17 cellular contexts compared by ENCODE assay signal in genomic region chr16:57469917-57470470, GRCh38. TPM values are rescaled to one million over a fixed set of nuclear protein-coding genes. Genes with fewer than 3 reads are reported as not detected.
DNase-seq lines count a peak whose midpoint lies in the region; ATAC-seq and TF ChIP-seq lines count a peak whose summit lies in the region.
"Had no signal": no experiment of that assay in that cellular context is flagged by ENCODE, and none has a peak within 500 bp of the region (broad histone marks: within the 10 kb centered on the region; RNA-seq: fewer than 3 reads in every experiment).

No MANE protein-coding gene starts in this region.

- no peak overlapping the region for H3K27ac ChIP-seq in right cardiac atrium (ENCODE audit: low read length)
- H3K27ac ChIP-seq: epithelial cell of prostate, ovary had no signal

- H3K4me3 Mint-ChIP-seq in activated CD8-positive, alpha-beta T cell treated with anti-CD3 and anti-CD28 coated beads for 36 hours = no peak overlapping the region
- no peak overlapping the region for H3K4me3 Mint-ChIP-seq in activated CD8-positive, alpha-beta T cell treated with anti-CD3 and anti-CD28 coated beads, Interleukin-2, amount 10 ng/mL, durations not matched to agents 7 days and 5 days
- no peak overlapping the region for H3K4me3 Mint-ChIP-seq in stimulated activated naive B cell treated with anti-CD40 and anti-IgM and Interleukin-4, amounts not matched to agents 10 μg/mL and 1 μg/mL and 100 μg/mL, for 72 hours
- H3K4me3 Mint-ChIP-seq in naive thymus-derived CD8-positive, alpha-beta T cell = no peak overlapping the region
- H3K4me3 Mint-ChIP-seq: activated CD4-positive, alpha-beta T cell treated with anti-CD3 and anti-CD28 coated beads, Interleukin-2, amount 10 ng/mL, durations not matched to agents 7 days and 5 days had no signal

- POLR2A ChIA-PET in activated CD8-positive, alpha-beta T cell treated with anti-CD3 and anti-CD28 coated beads for 36 hours (lab: Charles Lee) = interaction anchor here (1.5 to 6.9 kb wide), 2 partner anchors 7 to 16 kb away, joined by 4 to 29 read pairs; partner anchors contain the start of genes DOK4 and POLR2C
- POLR2A ChIA-PET in activated CD8-positive, alpha-beta T cell treated with anti-CD3 and anti-CD28 coated beads, Interleukin-2, amount 10 ng/mL, durations not matched to agents 7 days and 5 days (lab: Charles Lee) = no interaction called here
- POLR2A ChIA-PET in naive thymus-derived CD8-positive, alpha-beta T cell (lab: Charles Lee) = no interaction called here

- H3K36me3 Mint-ChIP-seq in activated CD8-positive, alpha-beta T cell treated with anti-CD3 and anti-CD28 coated beads for 36 hours (ENCODE audit: low read depth) = peaks cover 26% of the 10 kb centered on the region
- H3K36me3 Mint-ChIP-seq in activated CD8-positive, alpha-beta T cell treated with anti-CD3 and anti-CD28 coated beads, Interleukin-2, amount 10 ng/mL, durations not matched to agents 7 days and 5 days (ENCODE audit: low read depth) = peaks cover 42% of the 10 kb centered on the region
- H3K36me3 Mint-ChIP-seq in stimulated activated naive B cell treated with anti-CD40 and anti-IgM and Interleukin-4, amounts not matched to agents 10 μg/mL and 1 μg/mL and 100 μg/mL, for 72 hours = peaks cover 38 to 54% of the 10 kb centered on the region in 2 donors
- peaks cover 0 to 68% (median 3%) of the 10 kb centered on the region in 3 donors for H3K36me3 Mint-ChIP-seq in naive thymus-derived CD8-positive, alpha-beta T cell

- ATAC-seq in activated CD8-positive, alpha-beta T cell treated with anti-CD3 and anti-CD28 coated beads for 36 hours = no peak
- no peak for ATAC-seq in activated CD8-positive, alpha-beta T cell treated with anti-CD3 and anti-CD28 coated beads, Interleukin-2, amount 10 ng/mL, durations not matched to agents 7 days and 5 days
- peak; percentile 3 to 18 for ATAC-seq in right cardiac atrium
- no peak for ATAC-seq in stimulated activated naive B cell treated with anti-CD40 and anti-IgM and Interleukin-4, amounts not matched to agents 10 μg/mL and 1 μg/mL and 100 μg/mL, for 72 hours (replicated peaks)
- ATAC-seq in naive thymus-derived CD8-positive, alpha-beta T cell = no peak
- ATAC-seq: PC-3 had no signal

- no peaks in the 10 kb centered on the region for H3K27me3 ChIP-seq in right cardiac atrium (ENCODE audit: control insufficient read depth, insufficient read depth)
- H3K27me3 ChIP-seq: ovary had no signal

- TF ChIP-seq CTCF in activated CD8-positive, alpha-beta T cell treated with anti-CD3 and anti-CD28 coated beads for 36 hours (IDR thresholded peaks at IDR 0.05) = no peak

- H3K4me1 ChIP-seq in right cardiac atrium (ENCODE audit: control insufficient read depth, insufficient read depth, low read length) = peaks cover 9% of the 10 kb centered on the region

- DNase-seq in activated CD8-positive, alpha-beta T cell treated with anti-CD3 and anti-CD28 coated beads for 36 hours = no peak
- no peak for DNase-seq in activated CD8-positive, alpha-beta T cell treated with anti-CD3 and anti-CD28 coated beads, Interleukin-2, amount 10 ng/mL, durations not matched to agents 7 days and 5 days
- DNase-seq in right cardiac atrium = no peak
- no peak for DNase-seq in stimulated activated naive B cell treated with anti-CD40 and anti-IgM and Interleukin-4, amounts not matched to agents 10 μg/mL and 1 μg/mL and 100 μg/mL, for 72 hours
- DNase-seq in DMS114 treated with DMSO at 0.1 percent for 48 hours (lab: John Stamatoyannopoulos, UW; ENCODE audit: unreplicated experiment) = no peak
- DNase-seq in naive thymus-derived CD8-positive, alpha-beta T cell = no peak
- DNase-seq: 8988T; activated CD4-positive, alpha-beta T cell treated with anti-CD3 and anti-CD28 coated beads, Interleukin-2, amount 10 ng/mL, durations not matched to agents 7 days and 5 days; cortex of kidney; glutamatergic neuron; GOT3; NCI-H2029; NCI-H524 treated with DMSO at 0.1 percent for 48 hours; PC-3 had no signal

- H3K9me3 ChIP-seq in right cardiac atrium (ENCODE audit: control insufficient read depth, low read length) = no peaks in the 10 kb centered on the region
- H3K9me3 ChIP-seq: mucosa of descending colon, ovary had no signal

- H3K27ac Mint-ChIP-seq in activated CD8-positive, alpha-beta T cell treated with anti-CD3 and anti-CD28 coated beads for 36 hours = peak overlapping the region; percentile 3
- H3K27ac Mint-ChIP-seq in activated CD8-positive, alpha-beta T cell treated with anti-CD3 and anti-CD28 coated beads, Interleukin-2, amount 10 ng/mL, durations not matched to agents 7 days and 5 days = no peak overlapping the region
- peak overlapping the region; percentile 65 for H3K27ac Mint-ChIP-seq in stimulated activated naive B cell treated with anti-CD40 and anti-IgM and Interleukin-4, amounts not matched to agents 10 μg/mL and 1 μg/mL and 100 μg/mL, for 72 hours
- H3K27ac Mint-ChIP-seq in naive thymus-derived CD8-positive, alpha-beta T cell = peak overlapping the region in 1 of 10 donors; percentile 27
- H3K27ac Mint-ChIP-seq: activated CD4-positive, alpha-beta T cell treated with anti-CD3 and anti-CD28 coated beads, Interleukin-2, amount 10 ng/mL, durations not matched to agents 7 days and 5 days had no signal

- H3K4me1 Mint-ChIP-seq in activated CD8-positive, alpha-beta T cell treated with anti-CD3 and anti-CD28 coated beads for 36 hours (ENCODE audit: low read depth) = peaks cover 5% of the 10 kb centered on the region
- peaks cover 18% of the 10 kb centered on the region for H3K4me1 Mint-ChIP-seq in activated CD8-positive, alpha-beta T cell treated with anti-CD3 and anti-CD28 coated beads, Interleukin-2, amount 10 ng/mL, durations not matched to agents 7 days and 5 days (ENCODE audit: low read depth)
- peaks cover 10 to 16% of the 10 kb centered on the region in 2 donors for H3K4me1 Mint-ChIP-seq in stimulated activated naive B cell treated with anti-CD40 and anti-IgM and Interleukin-4, amounts not matched to agents 10 μg/mL and 1 μg/mL and 100 μg/mL, for 72 hours
- peaks cover 5 to 20% (median 12%) of the 10 kb centered on the region in 4 donors for H3K4me1 Mint-ChIP-seq in naive thymus-derived CD8-positive, alpha-beta T cell

- no peaks in the 10 kb centered on the region for H3K27me3 Mint-ChIP-seq in activated CD8-positive, alpha-beta T cell treated with anti-CD3 and anti-CD28 coated beads for 36 hours
- H3K27me3 Mint-ChIP-seq in activated CD8-positive, alpha-beta T cell treated with anti-CD3 and anti-CD28 coated beads, Interleukin-2, amount 10 ng/mL, durations not matched to agents 7 days and 5 days (ENCODE audit: low read depth) = no peaks in the 10 kb centered on the region
- H3K27me3 Mint-ChIP-seq in stimulated activated naive B cell treated with anti-CD40 and anti-IgM and Interleukin-4, amounts not matched to agents 10 μg/mL and 1 μg/mL and 100 μg/mL, for 72 hours = no peaks in the 10 kb centered on the region
- H3K27me3 Mint-ChIP-seq in naive thymus-derived CD8-positive, alpha-beta T cell = no peaks in the 10 kb centered on the region
- H3K27me3 Mint-ChIP-seq: activated CD4-positive, alpha-beta T cell treated with anti-CD3 and anti-CD28 coated beads, Interleukin-2, amount 10 ng/mL, durations not matched to agents 7 days and 5 days had no signal

- CTCF ChIA-PET in activated CD8-positive, alpha-beta T cell treated with anti-CD3 and anti-CD28 coated beads for 36 hours (lab: Charles Lee) = interaction anchor here (2.2 kb wide), 2 partner anchors 7 to 50 kb away, joined by 5 to 13 read pairs; partner anchors contain the start of gene POLR2C
- CTCF ChIA-PET in activated CD8-positive, alpha-beta T cell treated with anti-CD3 and anti-CD28 coated beads, Interleukin-2, amount 10 ng/mL, durations not matched to agents 7 days and 5 days (lab: Charles Lee) = interaction anchor here (2.0 kb wide), 1 partner anchor 8 kb away, joined by 8 read pairs; the partner anchor contains the start of gene POLR2C

- H3K4me3 ChIP-seq in right cardiac atrium (ENCODE audit: low read length) = no peak overlapping the region
- H3K4me3 ChIP-seq: mucosa of descending colon, ovary had no signal

- no peaks in the 10 kb centered on the region for H3K9me3 Mint-ChIP-seq in activated CD8-positive, alpha-beta T cell treated with anti-CD3 and anti-CD28 coated beads for 36 hours
- H3K9me3 Mint-ChIP-seq in activated CD8-positive, alpha-beta T cell treated with anti-CD3 and anti-CD28 coated beads, Interleukin-2, amount 10 ng/mL, durations not matched to agents 7 days and 5 days (ENCODE audit: insufficient read depth) = no peaks in the 10 kb centered on the region
- no peaks in the 10 kb centered on the region for H3K9me3 Mint-ChIP-seq in stimulated activated naive B cell treated with anti-CD40 and anti-IgM and Interleukin-4, amounts not matched to agents 10 μg/mL and 1 μg/mL and 100 μg/mL, for 72 hours
- no peaks in the 10 kb centered on the region for H3K9me3 Mint-ChIP-seq in naive thymus-derived CD8-positive, alpha-beta T cell
- H3K9me3 Mint-ChIP-seq: activated CD4-positive, alpha-beta T cell treated with anti-CD3 and anti-CD28 coated beads, Interleukin-2, amount 10 ng/mL, durations not matched to agents 7 days and 5 days had no signal

- intact Hi-C loops in activated CD8-positive, alpha-beta T cell treated with anti-CD3 and anti-CD28 coated beads for 36 hours (cut with micrococcal nuclease) = loop anchor here (5.0 kb wide), 1 partner anchor 57 kb away; no protein-coding TSS in a partner anchor
- intact Hi-C loops in right cardiac atrium (cut with DNase I) = loop anchor here in 1 of 4 donors (10.0 kb wide), 1 partner anchor 45 kb away; no protein-coding TSS in a partner anchor

- 73% methylated on average over 9 of the region's 9 CpGs for WGBS in right cardiac atrium

RNA-seq across cellular contexts. Expression of gene POLR2C, which starts 7.5 kb away (rescaled TPM):
- 10 to 100 TPM; 62.4 to 63.0 TPM for total RNA-seq in activated CD8-positive, alpha-beta T cell treated with anti-CD3 and anti-CD28 coated beads for 36 hours
- 10 to 100 TPM; 57.0 to 58.3 TPM for total RNA-seq in activated CD8-positive, alpha-beta T cell treated with anti-CD3 and anti-CD28 coated beads, Interleukin-2, amount 10 ng/mL, durations not matched to agents 7 days and 5 days
- total RNA-seq in right cardiac atrium = 10 to 100 TPM; 36.9 to 47.7 (median 42.0) TPM
- polyA plus RNA-seq in right cardiac atrium = 36.8 TPM
- 100 to 1,000 TPM; 103 to 104 TPM for total RNA-seq in naive thymus-derived CD8-positive, alpha-beta T cell
- polyA plus RNA-seq in naive thymus-derived CD8-positive, alpha-beta T cell = 10 to 100 TPM; 46.7 to 48.6 (median 47.4) TPM

RNA-seq across cellular contexts. Expression of gene DOK4, which starts 16.3 kb away (rescaled TPM):
- 1 to 10 TPM; 4.6 to 5.1 TPM for total RNA-seq in activated CD8-positive, alpha-beta T cell treated with anti-CD3 and anti-CD28 coated beads for 36 hours
- total RNA-seq in activated CD8-positive, alpha-beta T cell treated with anti-CD3 and anti-CD28 coated beads, Interleukin-2, amount 10 ng/mL, durations not matched to agents 7 days and 5 days = 1 to 10 TPM; 4.8 to 6.4 TPM
- total RNA-seq in right cardiac atrium = 10 to 100 TPM; 15.1 to 19.4 (median 16.5) TPM
- polyA plus RNA-seq in right cardiac atrium = 12.2 TPM
- 1 to 10 TPM; 3.9 to 4.8 TPM for total RNA-seq in naive thymus-derived CD8-positive, alpha-beta T cell
- polyA plus RNA-seq in naive thymus-derived CD8-positive, alpha-beta T cell = 1 to 10 TPM; 1.8 to 4.7 (median 3.1) TPM

RNA-seq across cellular contexts. Expression of gene COQ9, which starts 22.7 kb away (rescaled TPM):
- total RNA-seq in activated CD8-positive, alpha-beta T cell treated with anti-CD3 and anti-CD28 coated beads for 36 hours = 10 to 100 TPM; 39.3 to 39.6 TPM
- total RNA-seq in activated CD8-positive, alpha-beta T cell treated with anti-CD3 and anti-CD28 coated beads, Interleukin-2, amount 10 ng/mL, durations not matched to agents 7 days and 5 days = 10 to 100 TPM; 38.2 to 40.4 TPM
- 100 to 1,000 TPM in 3 of 4 donors, 10 to 100 TPM in 1; 91.8 to 142 (median 134) TPM for total RNA-seq in right cardiac atrium
- polyA plus RNA-seq in right cardiac atrium = 206 TPM
- 10 to 100 TPM; 35.8 to 38.3 TPM for total RNA-seq in naive thymus-derived CD8-positive, alpha-beta T cell
- polyA plus RNA-seq in naive thymus-derived CD8-positive, alpha-beta T cell = 10 to 100 TPM; 22.8 to 59.0 (median 29.7) TPM

RNA-seq across cellular contexts. Expression of gene CIAPIN1, which starts 22.8 kb away (rescaled TPM):
- 10 to 100 TPM; 53.3 to 53.4 TPM for total RNA-seq in activated CD8-positive, alpha-beta T cell treated with anti-CD3 and anti-CD28 coated beads for 36 hours
- total RNA-seq in activated CD8-positive, alpha-beta T cell treated with anti-CD3 and anti-CD28 coated beads, Interleukin-2, amount 10 ng/mL, durations not matched to agents 7 days and 5 days = 10 to 100 TPM; 47.8 to 53.8 TPM
- 10 to 100 TPM; 40.2 to 63.2 (median 55.5) TPM for total RNA-seq in right cardiac atrium
- polyA plus RNA-seq in right cardiac atrium = 32.1 TPM
- total RNA-seq in naive thymus-derived CD8-positive, alpha-beta T cell = 10 to 100 TPM; 37.2 to 44.3 TPM
- 100 to 1,000 TPM in 2 of 3 donors, 10 to 100 TPM in 1; 81.1 to 143 (median 108) TPM for polyA plus RNA-seq in naive thymus-derived CD8-positive, alpha-beta T cell

Comparison
In these comparisons a context has a peak if more than half of its experiments do, and no peak if none do; other contexts are left out.
1. ATAC-seq: peak in right cardiac atrium (2 of 2); none in activated CD8-positive, alpha-beta T cell treated with anti-CD3 and anti-CD28 coated beads for 36 hours (single experiment), activated CD8-positive, alpha-beta T cell treated with anti-CD3 and anti-CD28 coated beads, Interleukin-2, amount 10 ng/mL, durations not matched to agents 7 days and 5 days (single experiment), stimulated activated naive B cell treated with anti-CD40 and anti-IgM and Interleukin-4, amounts not matched to agents 10 μg/mL and 1 μg/mL and 100 μg/mL, for 72 hours (0 of 2) and naive thymus-derived CD8-positive, alpha-beta T cell (0 of 2).